ENCODE assay signal across 1 cellular context in the genomic region with DNA sequence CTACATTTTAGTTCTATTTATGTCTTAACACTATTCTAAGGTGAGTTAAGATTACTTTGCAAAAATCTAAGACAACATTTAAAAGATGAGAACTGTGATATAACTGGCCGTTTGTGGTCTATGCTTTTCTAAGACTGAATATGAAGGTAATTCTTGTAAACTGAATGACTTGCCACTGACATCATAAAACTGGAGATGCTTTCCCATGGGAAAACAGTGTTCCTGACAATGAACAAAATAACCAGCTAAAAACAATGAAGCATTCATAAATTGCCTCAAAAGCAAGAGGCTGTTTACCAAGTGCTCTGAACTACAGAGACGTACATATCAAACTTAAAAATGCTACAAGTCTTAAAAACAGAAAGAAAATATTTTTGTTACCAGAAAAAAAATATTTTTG.
TF ChIP-seq lines count a peak whose summit lies in the region.

No MANE protein-coding gene starts in this region.

TF ChIP-seq in HepG2, 621 proteins besides CTCF, POLR2A, EP300 and RAD21 (continued from another document):
- TF ChIP-seq, protein P1, sequence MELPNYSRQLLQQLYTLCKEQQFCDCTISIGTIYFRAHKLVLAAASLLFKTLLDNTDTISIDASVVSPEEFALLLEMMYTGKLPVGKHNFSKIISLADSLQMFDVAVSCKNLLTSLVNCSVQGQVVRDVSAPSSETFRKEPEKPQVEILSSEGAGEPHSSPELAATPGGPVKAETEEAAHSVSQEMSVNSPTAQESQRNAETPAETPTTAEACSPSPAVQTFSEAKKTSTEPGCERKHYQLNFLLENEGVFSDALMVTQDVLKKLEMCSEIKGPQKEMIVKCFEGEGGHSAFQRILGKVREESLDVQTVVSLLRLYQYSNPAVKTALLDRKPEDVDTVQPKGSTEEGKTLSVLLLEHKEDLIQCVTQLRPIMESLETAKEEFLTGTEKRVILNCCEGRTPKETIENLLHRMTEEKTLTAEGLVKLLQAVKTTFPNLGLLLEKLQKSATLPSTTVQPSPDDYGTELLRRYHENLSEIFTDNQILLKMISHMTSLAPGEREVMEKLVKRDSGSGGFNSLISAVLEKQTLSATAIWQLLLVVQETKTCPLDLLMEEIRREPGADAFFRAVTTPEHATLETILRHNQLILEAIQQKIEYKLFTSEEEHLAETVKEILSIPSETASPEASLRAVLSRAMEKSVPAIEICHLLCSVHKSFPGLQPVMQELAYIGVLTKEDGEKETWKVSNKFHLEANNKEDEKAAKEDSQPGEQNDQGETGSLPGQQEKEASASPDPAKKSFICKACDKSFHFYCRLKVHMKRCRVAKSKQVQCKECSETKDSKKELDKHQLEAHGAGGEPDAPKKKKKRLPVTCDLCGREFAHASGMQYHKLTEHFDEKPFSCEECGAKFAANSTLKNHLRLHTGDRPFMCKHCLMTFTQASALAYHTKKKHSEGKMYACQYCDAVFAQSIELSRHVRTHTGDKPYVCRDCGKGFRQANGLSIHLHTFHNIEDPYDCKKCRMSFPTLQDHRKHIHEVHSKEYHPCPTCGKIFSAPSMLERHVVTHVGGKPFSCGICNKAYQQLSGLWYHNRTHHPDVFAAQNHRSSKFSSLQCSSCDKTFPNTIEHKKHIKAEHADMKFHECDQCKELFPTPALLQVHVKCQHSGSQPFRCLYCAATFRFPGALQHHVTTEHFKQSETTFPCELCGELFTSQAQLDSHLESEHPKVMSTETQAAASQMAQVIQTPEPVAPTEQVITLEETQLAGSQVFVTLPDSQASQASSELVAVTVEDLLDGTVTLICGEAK (IDR thresholded peaks at IDR 0.05): no peak
- TF ChIP-seq, protein P1 (CRISPR knock-in tag; IDR thresholded peaks at IDR 0.05): no peak
- no peak for TF ChIP-seq MTA1 (CRISPR knock-in tag; IDR thresholded peaks at IDR 0.05; ENCODE audit: borderline replicate concordance)
